15 cellular contexts compared by ENCODE assay signal in the genomic region with DNA sequence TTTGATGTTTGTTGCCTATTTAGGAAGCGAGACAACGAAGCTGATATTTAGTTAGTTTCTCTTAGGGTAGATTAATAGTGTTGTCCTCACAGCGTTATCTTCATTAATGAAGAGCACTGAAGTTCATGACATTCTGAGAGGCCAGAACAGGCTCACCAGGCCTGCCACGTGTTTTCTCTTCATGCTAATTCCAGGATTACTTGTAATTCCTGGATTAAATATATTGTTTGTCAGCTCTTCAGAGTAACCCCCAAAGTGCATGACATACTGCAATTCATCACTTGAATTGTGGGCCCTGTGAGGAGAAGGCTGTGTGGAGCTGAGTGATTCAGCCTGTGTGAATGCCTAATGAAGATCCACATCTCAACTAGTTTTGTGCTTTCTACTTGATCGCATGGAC.
DNase-seq lines count a peak whose midpoint lies in the region; ATAC-seq and TF ChIP-seq lines count a peak whose summit lies in the region.
"Had no signal": no experiment of that assay in that cellular context is flagged by ENCODE, and none has a peak within 500 bp of the region (broad histone marks: within the 10 kb centered on the region; RNA-seq: fewer than 3 reads in every experiment).

No MANE protein-coding gene starts in this region.

- H3K27ac ChIP-seq in WERI-Rb-1 (no peak overlapping the region), mucosa of rectum (ENCODE audit: low read depth in 2 of 2, low read length in 2 of 2) (peak overlapping the region; percentile 65 to 79)
- H3K27ac ChIP-seq: C4-2B had no signal

- H3K27me3 ChIP-seq in WERI-Rb-1 (ENCODE audit: insufficient read depth, low read depth, severe bottlenecking) (no peaks in the 10 kb centered on the region), mucosa of rectum (ENCODE audit: control insufficient read depth in 2 of 2, insufficient read depth in 2 of 2, low read length in 2 of 2) (no peaks in the 10 kb centered on the region)
- H3K27me3 ChIP-seq: BE2C had no signal

- intact Hi-C loops in Right ventricle myocardium superior (cut with DNase I) = no loop called here

- no peaks in the 10 kb centered on the region for H3K36me3 ChIP-seq in WERI-Rb-1
- no peaks in the 10 kb centered on the region for H3K36me3 ChIP-seq in mucosa of rectum (ENCODE audit: control insufficient read depth in 2 of 2, insufficient read depth in 2 of 2, low read length in 2 of 2)
- H3K36me3 ChIP-seq: BE2C, HAP-1 had no signal

- no peak overlapping the region for H3K4me3 ChIP-seq in WERI-Rb-1 (ENCODE audit: low read depth, low read length)
- H3K4me3 ChIP-seq in mucosa of rectum (ENCODE audit: low read length in 2 of 2) = no peak overlapping the region
- H3K4me3 ChIP-seq: HAP-1 had no signal

- H3K4me1 ChIP-seq in mucosa of rectum (ENCODE audit: control insufficient read depth in 2 of 2, insufficient read depth in 2 of 2, low read length in 2 of 2) = peaks cover 18 to 50% of the 10 kb centered on the region in 2 donors
- H3K4me1 ChIP-seq: BE2C, HAP-1 had no signal

- H3K9ac ChIP-seq in mucosa of rectum (ENCODE audit: low read depth in 1 of 2, low read length in 2 of 2) = no peak overlapping the region

- no peaks in the 10 kb centered on the region for H3K9me3 ChIP-seq in WERI-Rb-1 (ENCODE audit: severe bottlenecking)
- H3K9me3 ChIP-seq in mucosa of rectum (ENCODE audit: control insufficient read depth in 2 of 2, low read length in 2 of 2) = no peaks in the 10 kb centered on the region
- H3K9me3 ChIP-seq: BE2C, HAP-1 had no signal

- no peak for ATAC-seq in Right ventricle myocardium superior (ENCODE audit: poor library complexity)
- ATAC-seq: HepG2 had no signal

- DNase-seq in EH (ENCODE audit: low read depth) = peak; percentile 17
- DNase-seq in WERI-Rb-1 = peak; percentile 62
- DNase-seq in stimulated activated CD4-positive, alpha-beta T cell treated with anti-CD3 and anti-CD28 coated beads, Interleukin-2, amount 100 ng/mL, for 48 hours = no peak
- DNase-seq in NK-92 treated with Interleukin-12 subunit alpha and Interleukin-12 subunit beta, amount 100 ng/mL, for 24 hours (lab: John Stamatoyannopoulos, UW) = no peak
- no peak for DNase-seq in Right ventricle myocardium superior
- no peak for DNase-seq in central memory CD4-positive, alpha-beta T cell
- DNase-seq: ACHN; BE2C; CD4-positive, alpha-beta memory T cell; DMS79; GDM1 had no signal

- TF ChIP-seq CTCF in WERI-Rb-1 (IDR thresholded peaks at IDR 0.05; ENCODE audit: low read depth, low read length) = no peak

Comparison
In these comparisons a context has a peak if more than half of its experiments do, and no peak if none do; other contexts are left out.
1. DNase-seq: peak in EH (single experiment) and WERI-Rb-1 (single experiment); none in stimulated activated CD4-positive, alpha-beta T cell treated with anti-CD3 and anti-CD28 coated beads, Interleukin-2, amount 100 ng/mL, for 48 hours (0 of 2), NK-92 treated with Interleukin-12 subunit alpha and Interleukin-12 subunit beta, amount 100 ng/mL, for 24 hours (single experiment), Right ventricle myocardium superior (single experiment) and central memory CD4-positive, alpha-beta T cell (single experiment).